Comparison of ENCODE assay signal across 9 cellular contexts in the genomic region with DNA sequence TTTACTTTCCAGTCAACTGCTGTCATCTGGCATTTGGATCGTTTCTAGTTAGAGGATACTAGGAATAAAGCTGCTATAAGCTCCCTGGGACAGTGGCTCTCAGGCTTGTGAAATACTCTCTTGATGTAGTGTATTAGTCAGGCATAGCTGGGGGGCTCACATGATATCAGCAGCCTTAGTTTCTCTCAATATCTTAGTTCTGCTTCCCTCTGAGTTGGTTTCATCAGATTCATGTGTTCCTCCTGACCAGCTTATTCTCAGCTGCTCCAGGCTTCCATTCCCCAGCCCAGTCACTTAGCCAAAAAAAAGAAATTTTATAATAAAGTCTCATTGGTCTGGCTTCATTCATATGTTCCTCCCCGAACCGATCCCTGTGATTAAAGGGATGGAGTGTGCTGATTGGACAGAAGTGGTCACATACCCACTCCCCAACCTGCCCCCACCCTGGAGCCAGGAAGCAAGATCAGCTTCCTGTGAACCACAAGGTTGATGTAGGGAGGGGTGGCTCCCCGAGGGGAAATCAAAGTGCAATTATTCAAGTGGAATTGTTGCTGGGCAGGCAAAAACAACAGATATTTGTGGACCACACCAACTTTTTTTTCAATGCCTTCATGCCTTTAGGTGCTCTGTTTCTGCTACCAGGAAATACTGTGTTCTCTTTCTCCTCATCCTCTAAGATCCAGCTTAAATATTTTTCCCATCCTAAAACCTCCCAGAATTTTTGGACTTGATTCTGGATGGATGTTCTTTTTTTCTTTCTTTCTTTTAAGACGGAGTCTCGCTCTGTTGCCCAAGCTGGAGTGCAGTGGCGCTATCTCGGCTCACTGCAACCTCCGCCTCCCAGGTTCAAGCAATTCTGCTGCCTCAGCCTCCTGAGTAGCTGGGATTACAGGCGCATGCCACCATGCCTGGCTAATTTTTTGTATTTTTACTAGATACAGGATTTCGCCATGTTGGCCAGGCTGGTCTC. TPM values are rescaled to one million over a fixed set of nuclear protein-coding genes. Genes with fewer than 3 reads are reported as not detected.
DNase-seq lines count a peak whose midpoint lies in the region; ATAC-seq, FAIRE-seq and TF ChIP-seq lines count a peak whose summit lies in the region.
"Had no signal": no experiment of that assay in that cellular context is flagged by ENCODE, and none has a peak within 500 bp of the region (broad histone marks: within the 10 kb centered on the region; RNA-seq: fewer than 3 reads in every experiment).

No MANE protein-coding gene starts in this region.

- intact Hi-C loops in lower lobe of right lung (cut with DNase I): no loop called here

- H3K79me2 ChIP-seq in Loucy (ENCODE audit: insufficient read depth, low read length): no peaks in the 10 kb centered on the region

- H3K27me3 ChIP-seq in Loucy (ENCODE audit: insufficient read depth, low read length, poor library complexity, severe bottlenecking): no peaks in the 10 kb centered on the region
- H3K27me3 ChIP-seq in lower lobe of right lung (ENCODE audit: low read depth): no peaks in the 10 kb centered on the region

- H3K4me1 ChIP-seq in A549: peaks cover 23% of the 10 kb centered on the region
- peaks cover 18% of the 10 kb centered on the region for H3K4me1 ChIP-seq in Loucy (ENCODE audit: insufficient read depth, low read length, poor library complexity, severe bottlenecking)
- H3K4me1 ChIP-seq in lower lobe of right lung: peaks cover 24% of the 10 kb centered on the region

- H3K9me2 ChIP-seq in Loucy (replicated peaks; ENCODE audit: low read depth, low read length): no peaks in the 10 kb centered on the region

- ATAC-seq in A549 (peak in 1 of 2 experiments; percentile 34; a peak in 1 of 6 replicates), lower lobe of right lung (peak; percentile 70 to 79), GM19035 (IDR thresholded peaks at IDR 0.05; ENCODE audit: unreplicated experiment) (no peak), GM19455 (IDR thresholded peaks at IDR 0.05; ENCODE audit: unreplicated experiment) (no peak), HG02938 (IDR thresholded peaks at IDR 0.05; ENCODE audit: unreplicated experiment) (no peak), HG02970 (IDR thresholded peaks at IDR 0.05; ENCODE audit: low FRiP score, unreplicated experiment) (no peak)

- no peak for TF ChIP-seq POLR2A in A549 (IDR thresholded peaks at IDR 0.05; ENCODE audit: low read length)

- no peak for TF ChIP-seq RAD21 in A549 (conservative IDR thresholded peaks at IDR 0.05 in 1 of 2, IDR thresholded peaks at IDR 0.05 in 1 of 2)

- peak overlapping the region; percentile 52 for H3K9ac ChIP-seq in Loucy (ENCODE audit: low read depth, low read length, poor library complexity, severe bottlenecking)

- H3K4me2 ChIP-seq in A549 (no peak overlapping the region), Loucy (ENCODE audit: low read depth, low read length, poor library complexity, severe bottlenecking) (peak overlapping the region; percentile 71)

- TF ChIP-seq CTCF in A549 (IDR thresholded peaks at IDR 0.05): no peak
- TF ChIP-seq CTCF in Loucy (conservative IDR thresholded peaks at IDR 0.05; ENCODE audit: low read length): no peak
- TF ChIP-seq CTCF in choroid plexus epithelial cell (conservative IDR thresholded peaks at IDR 0.05; ENCODE audit: low read depth, low read length): no peak
- TF ChIP-seq CTCF in lower lobe of right lung (IDR thresholded peaks at IDR 0.05): no peak

- no peaks in the 10 kb centered on the region for H3K36me3 ChIP-seq in Loucy (ENCODE audit: insufficient read depth, low read length)
- H3K36me3 ChIP-seq in lower lobe of right lung: no peaks in the 10 kb centered on the region

- H2AFZ ChIP-seq in Loucy (ENCODE audit: low read length): peak overlapping the region; percentile 81

- H3F3A ChIP-seq in Loucy (ENCODE audit: low read depth): no peaks in the 10 kb centered on the region

- H3K4me3 ChIP-seq in A549 (no peak overlapping the region), Loucy (ENCODE audit: low read length, poor library complexity, severe bottlenecking) (peak overlapping the region; percentile 62), choroid plexus epithelial cell (ENCODE audit: low read depth, low read length) (no peak overlapping the region), lower lobe of right lung (no peak overlapping the region)

- H4K20me1 ChIP-seq in Loucy (ENCODE audit: insufficient read depth, low read length, poor library complexity, severe bottlenecking): no peaks in the 10 kb centered on the region

- CTCF ChIA-PET in A549 (lab: Yijun Ruan, JAX): interaction anchor here (0.6 to 1.5 kb wide), 6 partner anchors 17 to 1417 kb away, joined by 3 to 4 read pairs (median 3); no protein-coding TSS in a partner anchor

- POLR2A ChIA-PET in A549 (lab: Yijun Ruan, JAX): interaction anchor here (0.6 kb wide), 1 partner anchor 10 kb away, joined by 3 read pairs; no protein-coding TSS in a partner anchor

- TF ChIP-seq EP300 in A549 (IDR thresholded peaks at IDR 0.05): no peak

- H3K27ac ChIP-seq in A549 (peak overlapping the region; percentile 9 to 54; a peak in 4 of 6 replicates), lower lobe of right lung (peak overlapping the region; percentile 69)

- no peak for FAIRE-seq in A549 (lab: Jason Lieb, UNC)
- FAIRE-seq: endometrium had no signal

- H3K9me3 ChIP-seq in A549 (peaks cover 6% of the 10 kb centered on the region; the same call in 2 of the 3 replicates), Loucy (ENCODE audit: insufficient read depth, low read depth, low read length) (no peaks in the 10 kb centered on the region), lower lobe of right lung (no peaks in the 10 kb centered on the region)

- WGBS in A549 (ENCODE audit: missing lambda C conversion rate): 75% methylated on average over 11 of the region's 11 CpGs

- DNase-seq in A549 (ENCODE audit: low read depth in 1 of 2, low spot score in 1 of 2): no peak
- peak; percentile 85 for DNase-seq in choroid plexus epithelial cell (ENCODE audit: low read depth)
- peak; percentile 64 for DNase-seq in lower lobe of right lung

TF ChIP-seq in A549, 52 proteins besides CTCF, POLR2A, EP300 and RAD21:
- TF ChIP-seq, protein P1, sequence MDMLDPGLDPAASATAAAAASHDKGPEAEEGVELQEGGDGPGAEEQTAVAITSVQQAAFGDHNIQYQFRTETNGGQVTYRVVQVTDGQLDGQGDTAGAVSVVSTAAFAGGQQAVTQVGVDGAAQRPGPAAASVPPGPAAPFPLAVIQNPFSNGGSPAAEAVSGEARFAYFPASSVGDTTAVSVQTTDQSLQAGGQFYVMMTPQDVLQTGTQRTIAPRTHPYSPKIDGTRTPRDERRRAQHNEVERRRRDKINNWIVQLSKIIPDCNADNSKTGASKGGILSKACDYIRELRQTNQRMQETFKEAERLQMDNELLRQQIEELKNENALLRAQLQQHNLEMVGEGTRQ (IDR thresholded peaks at IDR 0.05): no peak
- TF ChIP-seq CEBPB (IDR thresholded peaks at IDR 0.05): 0 out of 4 replicates have a peak, but pooled peaks of 1 of the 2 experiments have one; percentile 5
TF ChIP-seq in A549: peak in this region for 1.

RNA-seq across cellular contexts. Expression of a gene that starts 11.2 kb away (rescaled TPM):
- polyA plus RNA-seq in A549 (2011; rRNA removed) (82.8 and 88.7 TPM in 2 replicates), A549 (2017; fragmentation: RNase III; extraction: RNeasy Plus Mini Kit Qiagen cat#74134 plus additional on column Dnase treatment) (68.1 to 84.0 TPM (median 81.5 TPM) in 3 replicates)
- 39.0 and 48.5 TPM in 2 replicates for polyA plus RNA-seq in A549 (2012; cell fraction: cytosol; rRNA removed)
- 23.2 and 34.8 TPM in 2 replicates for polyA plus RNA-seq in A549 (2012; cell fraction: nucleus; rRNA removed)
- 66.0 and 68.4 TPM in 2 replicates for polyA minus RNA-seq in A549 (2011; rRNA and poly(A)+ RNA removed)
- 39.5 TPM for total RNA-seq in lower lobe of right lung

Comparison
In these comparisons a context has a peak if more than half of its experiments do, and no peak if none do; other contexts are left out.
1. ATAC-seq: peak in lower lobe of right lung (2 of 2); none in GM19035 (single experiment), GM19455 (single experiment), HG02938 (single experiment) and HG02970 (single experiment).
2. DNase-seq: peak in choroid plexus epithelial cell (single experiment) and lower lobe of right lung (single experiment); none in A549 (0 of 2).